ENCODE assay signal across 1 cellular context in genomic region chr12:54579258-54579657, GRCh38.
TF ChIP-seq lines count a peak whose summit lies in the region.

No MANE protein-coding gene starts in this region.

TF ChIP-seq in HCT116, 20 proteins besides CTCF, POLR2A, EP300 and RAD21 (continued from another document):
- TF ChIP-seq, protein P1, sequence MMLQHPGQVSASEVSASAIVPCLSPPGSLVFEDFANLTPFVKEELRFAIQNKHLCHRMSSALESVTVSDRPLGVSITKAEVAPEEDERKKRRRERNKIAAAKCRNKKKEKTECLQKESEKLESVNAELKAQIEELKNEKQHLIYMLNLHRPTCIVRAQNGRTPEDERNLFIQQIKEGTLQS (IDR thresholded peaks at IDR 0.05): no peak
- no peak for TF ChIP-seq ZNF274 (IDR thresholded peaks at IDR 0.05; ENCODE audit: low read depth, low read length)
